Comparison of ENCODE assay signal across 11 cellular contexts in the genomic region with DNA sequence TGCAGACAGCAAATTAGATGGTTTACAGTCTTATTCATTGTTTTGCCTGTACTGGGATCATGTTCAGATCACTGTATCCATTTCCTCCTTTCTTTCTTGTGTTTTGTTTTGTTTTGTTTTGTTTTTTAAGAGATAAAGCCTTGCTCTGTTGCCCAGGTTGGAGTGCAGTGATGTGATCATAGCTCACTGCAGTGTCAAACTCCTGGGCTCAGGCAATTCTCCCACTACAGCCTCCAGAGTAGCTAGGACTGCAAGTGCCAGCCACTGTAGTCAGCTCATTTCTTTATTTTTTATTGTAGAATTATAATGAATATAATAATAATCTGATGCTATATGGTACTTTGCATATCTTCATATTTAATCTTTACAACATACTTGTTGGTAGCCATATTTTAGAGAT.
"Had no signal": no experiment of that assay in that cellular context is flagged by ENCODE, and none has a peak within 500 bp of the region (broad histone marks: within the 10 kb centered on the region; RNA-seq: fewer than 3 reads in every experiment).

No MANE protein-coding gene starts in this region.

- H3K4me3 Mint-ChIP-seq: neural crest cell had no signal

- H3K4me1 Mint-ChIP-seq: neural crest cell had no signal

- H3K4me1 ChIP-seq: body of pancreas, parathyroid adenoma had no signal

- H3K9ac ChIP-seq: parathyroid adenoma had no signal

- H3K79me2 ChIP-seq: parathyroid adenoma had no signal

- H3K36me3 ChIP-seq: stomach, thoracic aorta had no signal

- H3K27ac Mint-ChIP-seq: activated naive CD4-positive, alpha-beta T cell treated with anti-CD3 and anti-CD28 coated beads, Interleukin-2, amount 50 U/mL, for 72 hours had no signal

- H3K27ac ChIP-seq: body of pancreas, parathyroid adenoma, stomach, thoracic aorta had no signal

- H2AFZ ChIP-seq: parathyroid adenoma had no signal

- H3K4me3 ChIP-seq: body of pancreas, stomach, thoracic aorta had no signal

- H3K9me3 Mint-ChIP-seq: activated naive CD4-positive, alpha-beta T cell treated with anti-CD3 and anti-CD28 coated beads, Interleukin-2, amount 50 U/mL, for 72 hours; neural crest cell had no signal

- H3K27me3 ChIP-seq: body of pancreas, stomach had no signal

- FAIRE-seq: urothelium cell line had no signal

- DNase-seq: activated CD4-positive, CD25-positive, alpha-beta regulatory T cell; activated effector memory CD4-positive, alpha-beta T cell treated with anti-CD3 and anti-CD28 coated beads, Interleukin-2, amount 50 U/mL, for 16 hours; stimulated activated CD4-positive, alpha-beta T cell treated with anti-CD3 and anti-CD28 coated beads, Interleukin-15, amount 100 ng/mL, for 24 hours; stimulated activated CD4-positive, alpha-beta T cell treated with anti-CD3 and anti-CD28 coated beads, Interleukin-4, amount 100 ng/mL, for 24 hours; stomach had no signal

- H3K36me3 Mint-ChIP-seq: activated naive CD4-positive, alpha-beta T cell treated with anti-CD3 and anti-CD28 coated beads, Interleukin-2, amount 50 U/mL, for 72 hours had no signal

- H3K9me3 ChIP-seq: body of pancreas, stomach, thoracic aorta had no signal
